ENCODE assay signal across 17 cellular contexts in the genomic region with DNA sequence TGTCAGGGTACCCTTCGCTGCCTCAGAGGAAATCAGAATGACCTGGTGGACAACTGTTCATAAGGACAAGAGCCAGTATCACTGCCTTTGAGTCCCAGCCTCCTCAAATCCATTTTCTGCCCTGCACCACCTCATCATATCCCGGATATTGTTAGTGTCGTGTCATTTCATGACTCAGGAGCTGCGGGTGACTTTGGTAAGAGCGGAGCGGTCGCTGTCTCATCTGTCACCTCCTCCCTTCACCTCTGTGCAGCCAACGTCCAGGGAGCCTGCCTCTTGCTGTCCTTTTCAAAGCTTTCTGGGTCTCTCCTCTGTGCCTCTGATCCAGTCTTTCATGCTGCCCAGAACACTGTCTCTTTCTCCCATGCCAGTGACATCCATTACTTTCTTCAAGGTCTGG. TPM values are rescaled to one million over a fixed set of nuclear protein-coding genes. Genes with fewer than 3 reads are reported as not detected.
DNase-seq lines count a peak whose midpoint lies in the region; FAIRE-seq and TF ChIP-seq lines count a peak whose summit lies in the region.
"Had no signal": no experiment of that assay in that cellular context is flagged by ENCODE, and none has a peak within 500 bp of the region (broad histone marks: within the 10 kb centered on the region; RNA-seq: fewer than 3 reads in every experiment).

No MANE protein-coding gene starts in this region.

- no peak overlapping the region for H2BK15ac ChIP-seq in neuronal stem cell (ENCODE audit: low read length)

- no peak overlapping the region for H4K8ac ChIP-seq in neuronal stem cell (ENCODE audit: low read depth, low read length)

- H3K27me3 ChIP-seq in astrocyte (ENCODE audit: insufficient read depth, low read length) (no peaks in the 10 kb centered on the region), neuronal stem cell (ENCODE audit: control insufficient read depth in 3 of 3, insufficient read depth in 3 of 3, low read depth in 1 of 3, low read length in 3 of 3) (no peaks in the 10 kb centered on the region), transverse colon (no peaks in the 10 kb centered on the region)
- H3K27me3 ChIP-seq: BLaER1 had no signal

- peak overlapping the region; percentile 19 for H2AK5ac ChIP-seq in neuronal stem cell (ENCODE audit: low read depth, low read length)

- DNase-seq in Daoy (ENCODE audit: low read depth) (peak; percentile 32), astrocyte (ENCODE audit: low read depth) (no peak), neuronal stem cell (ENCODE audit: low spot score) (no peak), transverse colon (no peak), NCI-H748 treated with DMSO at 0.1 percent for 48 hours (lab: John Stamatoyannopoulos, UW) (no peak)
- DNase-seq in stimulated activated CD4-positive, alpha-beta T cell treated with anti-CD3 and anti-CD28 coated beads, Interleukin-15, amount 100 ng/mL, for 24 hours = no peak
- DNase-seq: 8988T; AML-193; CD8-positive, alpha-beta memory T cell; DMS 273 treated with DMSO at 0.1 percent for 48 hours; GOT3; H9; KG1 had no signal

- H3K4me1 Mint-ChIP-seq in IgD-negative memory B cell = peaks cover 0 to 3% (median 0%) of the 10 kb centered on the region in 3 donors
- peaks cover 4% of the 10 kb centered on the region for H3K4me1 Mint-ChIP-seq in astrocyte (ENCODE audit: low read depth, unreplicated experiment)
- H3K4me1 Mint-ChIP-seq: CD8-positive, alpha-beta memory T cell had no signal

- H3K9ac ChIP-seq in astrocyte (ENCODE audit: low read length) (no peak overlapping the region), neuronal stem cell (ENCODE audit: low read depth, low read length, poor library complexity) (no peak overlapping the region)
- H3K9ac ChIP-seq: BLaER1 had no signal

- peaks cover 0 to 3% (median 0%) of the 10 kb centered on the region in 3 donors for H3K9me3 Mint-ChIP-seq in IgD-negative memory B cell
- no peaks in the 10 kb centered on the region for H3K9me3 Mint-ChIP-seq in astrocyte (ENCODE audit: unreplicated experiment)
- H3K9me3 Mint-ChIP-seq: CD8-positive, alpha-beta memory T cell; H9 had no signal

- H3K4me2 ChIP-seq in astrocyte (ENCODE audit: low read length) = no peak overlapping the region
- no peak overlapping the region for H3K4me2 ChIP-seq in neuronal stem cell (ENCODE audit: insufficient read depth, low read length, poor library complexity, severe bottlenecking)
- H3K4me2 ChIP-seq: BLaER1 had no signal

- intact Hi-C loops in transverse colon (cut with DNase I; ENCODE audit: low total_unique reads) = no loop called here

- H3K14ac ChIP-seq in neuronal stem cell (ENCODE audit: low read length) = no peak overlapping the region

- no peaks in the 10 kb centered on the region for H3K79me2 ChIP-seq in astrocyte (ENCODE audit: insufficient read depth, low read length)

- H2AFZ ChIP-seq in astrocyte (ENCODE audit: low read depth, low read length) (no peak overlapping the region), neuronal stem cell (ENCODE audit: low read length) (no peak overlapping the region)

- TF ChIP-seq EP300 in transverse colon (IDR thresholded peaks at IDR 0.05; ENCODE audit: low read depth) = no peak

- no peaks in the 10 kb centered on the region for H3K79me1 ChIP-seq in neuronal stem cell (ENCODE audit: low read depth, low read length)

- H3K27me3 Mint-ChIP-seq in IgD-negative memory B cell (peaks cover 20% of the 10 kb centered on the region), astrocyte (ENCODE audit: low read depth, unreplicated experiment) (peaks cover 5% of the 10 kb centered on the region)

- TF ChIP-seq POLR2A in transverse colon (IDR thresholded peaks at IDR 0.05) = no peak

- FAIRE-seq in astrocyte (lab: Jason Lieb, UNC) = no peak
- FAIRE-seq: GM12891, HTR-8/SVneo had no signal

- H3K27ac ChIP-seq in astrocyte (ENCODE audit: low read depth, low read length) (no peak overlapping the region), neuronal stem cell (replicated peaks; ENCODE audit: low read length) (no peak overlapping the region), transverse colon (no peak overlapping the region)
- H3K27ac ChIP-seq: BLaER1 had no signal

- no peak overlapping the region for H3K18ac ChIP-seq in neuronal stem cell (ENCODE audit: low read length)

- H3K27ac Mint-ChIP-seq in IgD-negative memory B cell (peak overlapping the region in 2 of 3 donors; percentile 48 to 68), astrocyte (ENCODE audit: unreplicated experiment) (peak overlapping the region; percentile 6)
- H3K27ac Mint-ChIP-seq: CD8-positive, alpha-beta memory T cell; H9 had no signal

- H3K23ac ChIP-seq in neuronal stem cell (ENCODE audit: low read depth, low read length, poor library complexity) = no peak overlapping the region

- H3K4me3 Mint-ChIP-seq in IgD-negative memory B cell (no peak overlapping the region), astrocyte (ENCODE audit: unreplicated experiment) (no peak overlapping the region)
- H3K4me3 Mint-ChIP-seq: CD8-positive, alpha-beta memory T cell; H9 had no signal

- H4K20me1 ChIP-seq in astrocyte (ENCODE audit: insufficient read depth, low read length) = no peaks in the 10 kb centered on the region
- H4K20me1 ChIP-seq: BLaER1 had no signal

- H3K36me3 ChIP-seq in astrocyte (ENCODE audit: insufficient read depth, low read length) = no peaks in the 10 kb centered on the region
- H3K36me3 ChIP-seq in neuronal stem cell (replicated peaks in 1 of 2; ENCODE audit: control insufficient read depth in 2 of 2, insufficient read depth in 2 of 2, low read length in 2 of 2) = no peaks in the 10 kb centered on the region
- H3K36me3 ChIP-seq in transverse colon = no peaks in the 10 kb centered on the region
- H3K36me3 ChIP-seq: BLaER1 had no signal

- H2BK120ac ChIP-seq in neuronal stem cell (ENCODE audit: low read depth, low read length) = no peak overlapping the region

- H3K4me3 ChIP-seq in astrocyte (ENCODE audit: insufficient read depth, low read depth, low read length) = no peak overlapping the region
- H3K4me3 ChIP-seq in neuronal stem cell (ENCODE audit: low read length in 2 of 2) = no peak overlapping the region
- H3K4me3 ChIP-seq in transverse colon = no peak overlapping the region
- H3K4me3 ChIP-seq: BLaER1 had no signal

- no peak overlapping the region for H3K4ac ChIP-seq in neuronal stem cell (ENCODE audit: low read length)

- H2BK5ac ChIP-seq in neuronal stem cell (ENCODE audit: low read length) = no peak overlapping the region

- no peak overlapping the region for H2BK12ac ChIP-seq in neuronal stem cell (ENCODE audit: low read length)

- H3K36me3 Mint-ChIP-seq in IgD-negative memory B cell = no peaks in the 10 kb centered on the region
- H3K36me3 Mint-ChIP-seq in astrocyte (ENCODE audit: low read depth, unreplicated experiment) = peaks cover 11% of the 10 kb centered on the region
- H3K36me3 Mint-ChIP-seq: CD8-positive, alpha-beta memory T cell had no signal

- in situ Hi-C loops in transverse colon (cut with MboI; ENCODE audit: low pct_ligation_motif_present in 1 of 4, low pct_unique_long_range_greater_than_20kb in 1 of 4, low sequenced_read_pairs in 3 of 4) = no loop called here

- no peak for TF ChIP-seq CTCF in astrocyte (IDR thresholded peaks at IDR 0.05; ENCODE audit: insufficient read depth, low read depth, low read length)
- TF ChIP-seq CTCF in transverse colon (IDR thresholded peaks at IDR 0.05) = no peak

- H3K4me1 ChIP-seq in astrocyte (ENCODE audit: insufficient read depth, low read length) = peaks cover 7% of the 10 kb centered on the region
- H3K4me1 ChIP-seq in neuronal stem cell (ENCODE audit: control insufficient read depth in 2 of 2, insufficient read depth in 1 of 2, low read depth in 1 of 2, low read length in 2 of 2) = peaks cover 10 to 14% of the 10 kb centered on the region in 2 donors
- H3K4me1 ChIP-seq in transverse colon = peaks cover 0 to 6% (median 0%) of the 10 kb centered on the region in 4 donors
- H3K4me1 ChIP-seq: BLaER1 had no signal

- H4K91ac ChIP-seq in neuronal stem cell (ENCODE audit: low read depth, low read length, poor library complexity) = no peak overlapping the region

- no CpG with 5 or more reads among the region's 8 CpGs for WGBS in neuronal stem cell (ENCODE audit: extremely low coverage in 2 of 2, insufficient read length in 2 of 2, insufficient replicate concordance in 1 of 2), 2 donors
- 79 to 88% methylated on average over 3 to 8 of the region's 8 CpGs for WGBS in transverse colon (ENCODE audit: low coverage in 1 of 2), 2 donors

- no peaks in the 10 kb centered on the region for H3K9me3 ChIP-seq in astrocyte (ENCODE audit: insufficient read depth, low read depth, low read length)
- H3K9me3 ChIP-seq in neuronal stem cell (replicated peaks in 1 of 2; ENCODE audit: control insufficient read depth in 2 of 2, insufficient read depth in 1 of 2, low read depth in 1 of 2, low read length in 2 of 2) = no peaks in the 10 kb centered on the region
- no peaks in the 10 kb centered on the region for H3K9me3 ChIP-seq in transverse colon
- H3K9me3 ChIP-seq: BLaER1 had no signal

RNA-seq across cellular contexts. Expression of a gene that starts 7.0 kb away (rescaled TPM):
- total RNA-seq in Daoy (2014; rRNA removed; shearing (Covaris generic)) = 19.9 and 20.3 TPM in 2 replicates
- polyA plus RNA-seq in IgD-negative memory B cell = 5.5 TPM
- total RNA-seq in astrocyte (102 and 107 TPM in 2 replicates), transverse colon (10 to 100 TPM; 10.8 to 26.7 (median 18.2) TPM)
- 39.0 TPM for polyA plus RNA-seq in neuronal stem cell (2013, experiment 1 of 2)
- 39.1 TPM for polyA plus RNA-seq in neuronal stem cell (2013, experiment 2 of 2)
